8 cellular contexts compared by ENCODE assay signal in genomic region chr10:72260588-72261322, GRCh38. TPM values are rescaled to one million over a fixed set of nuclear protein-coding genes. Genes with fewer than 3 reads are reported as not detected.
DNase-seq lines count a peak whose midpoint lies in the region; ATAC-seq and TF ChIP-seq lines count a peak whose summit lies in the region.

No MANE protein-coding gene starts in this region.

- H3K36me3 ChIP-seq in kidney epithelial cell (ENCODE audit: control insufficient read depth, insufficient read depth, low read length) = no peaks in the 10 kb centered on the region

- DNase-seq in NCI-H187 treated with DMSO at 0.1 percent for 48 hours (lab: John Stamatoyannopoulos, UW) (peak; percentile 21), cerebellar cortex (ENCODE audit: low spot score) (peak; percentile 84), kidney epithelial cell (ENCODE audit: low read depth) (no peak), NCI-H446 treated with DMSO at 0.1 percent for 48 hours (lab: John Stamatoyannopoulos, UW) (no peak)
- DNase-seq in activated CD4-positive, CD25-positive, alpha-beta regulatory T cell treated with anti-CD3 and anti-CD28 coated beads, Interleukin-2, amount 50 U/mL, for 16 hours (ENCODE audit: low read depth, low spot score) = peak; percentile 51
- peak; percentile 48 to 57 for DNase-seq in stimulated activated CD4-positive, alpha-beta T cell treated with anti-CD3 and anti-CD28 coated beads, Interleukin-1b, Interleukin-23, amount 100 ng/mL, for 1 hour (ENCODE audit: low read depth in 2 of 2)

- peak; percentile 29 for TF ChIP-seq CTCF in kidney epithelial cell (IDR thresholded peaks at IDR 0.05; ENCODE audit: insufficient read depth, low read length, poor library complexity, severe bottlenecking)

- no peaks in the 10 kb centered on the region for H3K27me3 ChIP-seq in kidney epithelial cell (ENCODE audit: control insufficient read depth, insufficient read depth, low read length)

- ATAC-seq in GM18511 (IDR thresholded peaks at IDR 0.05; ENCODE audit: unreplicated experiment) (peak; percentile 66), HG02870 (IDR thresholded peaks at IDR 0.05; ENCODE audit: unreplicated experiment) (peak; percentile 50)

- peak overlapping the region; percentile 42 for H3K4me3 ChIP-seq in kidney epithelial cell (ENCODE audit: low read depth, low read length)

RNA-seq across cellular contexts. Expression of gene DDIT4, which starts 13.0 kb away (rescaled TPM):
- total RNA-seq in kidney epithelial cell = 278 and 280 TPM in 2 replicates

RNA-seq across cellular contexts. Expression of gene ASCC1, which starts 44.7 kb away (rescaled TPM):
- 30.7 and 38.6 TPM in 2 replicates for total RNA-seq in kidney epithelial cell

RNA-seq across cellular contexts. Expression of gene ANAPC16, which starts 44.9 kb away (rescaled TPM):
- total RNA-seq in kidney epithelial cell = 105 and 136 TPM in 2 replicates

Comparison
In these comparisons a context has a peak if more than half of its experiments do, and no peak if none do; other contexts are left out.
1. DNase-seq: peak in NCI-H187 treated with DMSO at 0.1 percent for 48 hours (single experiment), activated CD4-positive, CD25-positive, alpha-beta regulatory T cell treated with anti-CD3 and anti-CD28 coated beads, Interleukin-2, amount 50 U/mL, for 16 hours (single experiment), cerebellar cortex (single experiment) and stimulated activated CD4-positive, alpha-beta T cell treated with anti-CD3 and anti-CD28 coated beads, Interleukin-1b, Interleukin-23, amount 100 ng/mL, for 1 hour (2 of 2); none in kidney epithelial cell (single experiment) and NCI-H446 treated with DMSO at 0.1 percent for 48 hours (single experiment).